ENCODE assay signal across 13 cellular contexts in the genomic region with DNA sequence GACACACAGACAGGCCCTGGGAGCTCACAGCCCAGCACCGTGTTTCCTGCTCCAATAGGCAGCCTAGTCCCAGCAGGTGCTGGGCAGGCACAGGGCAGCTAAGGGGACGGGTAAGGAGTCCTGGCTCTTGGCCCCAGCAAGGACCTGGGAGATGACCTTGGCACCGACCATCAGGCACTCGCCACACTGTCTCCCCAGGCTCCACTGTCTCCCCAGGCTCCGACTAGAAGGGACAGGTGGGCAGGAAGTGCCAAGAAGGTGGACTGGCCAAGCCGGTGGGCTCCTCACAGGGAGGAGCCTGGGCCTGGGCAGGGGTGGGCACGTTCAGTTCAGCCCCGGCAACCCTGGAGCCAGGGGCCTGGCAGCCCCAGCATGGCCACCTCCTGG.
DNase-seq lines count a peak whose midpoint lies in the region; ATAC-seq and TF ChIP-seq lines count a peak whose summit lies in the region.
"Had no signal": no experiment of that assay in that cellular context is flagged by ENCODE, and none has a peak within 500 bp of the region (broad histone marks: within the 10 kb centered on the region; RNA-seq: fewer than 3 reads in every experiment).

No MANE protein-coding gene starts in this region.

- POLR2A ChIA-PET in activated naive CD8-positive, alpha-beta T cell treated with anti-CD3 and anti-CD28 coated beads, Interleukin-2, amount 10 ng/mL, durations not matched to agents 7 days and 5 days (lab: Charles Lee) = no interaction called here
- POLR2A ChIA-PET in activated B cell treated with CpG ODN at 0.5 μM for 24 hours (lab: Charles Lee) = interaction anchor here (0.8 kb wide), 1 partner anchor 471 kb away, joined by 3 read pairs; a partner anchor contains a TSS

- peaks cover 2% of the 10 kb centered on the region for H3K27me3 Mint-ChIP-seq in activated naive CD8-positive, alpha-beta T cell treated with anti-CD3 and anti-CD28 coated beads, Interleukin-2, amount 10 ng/mL, durations not matched to agents 7 days and 5 days
- H3K27me3 Mint-ChIP-seq in activated naive CD8-positive, alpha-beta T cell treated with anti-CD3 and anti-CD28 coated beads for 36 hours = no peaks in the 10 kb centered on the region
- peaks cover 14% of the 10 kb centered on the region for H3K27me3 Mint-ChIP-seq in activated B cell treated with CpG ODN at 0.5 μM for 24 hours
- peaks cover 9% of the 10 kb centered on the region for H3K27me3 Mint-ChIP-seq in stimulated activated naive CD8-positive, alpha-beta T cell treated with anti-CD3 and anti-CD28 coated beads, Interleukin-15, amount 100 ng/mL, for 72 hours

- no peak overlapping the region for H3K4me3 ChIP-seq in lower lobe of right lung
- H3K4me3 ChIP-seq: prostate gland, uterus had no signal

- H3K4me3 Mint-ChIP-seq in activated naive CD8-positive, alpha-beta T cell treated with anti-CD3 and anti-CD28 coated beads, Interleukin-2, amount 10 ng/mL, durations not matched to agents 7 days and 5 days = no peak overlapping the region
- H3K4me3 Mint-ChIP-seq in activated naive CD8-positive, alpha-beta T cell treated with anti-CD3 and anti-CD28 coated beads for 36 hours = no peak overlapping the region
- no peak overlapping the region for H3K4me3 Mint-ChIP-seq in activated B cell treated with CpG ODN at 0.5 μM for 24 hours
- no peak overlapping the region for H3K4me3 Mint-ChIP-seq in stimulated activated naive CD8-positive, alpha-beta T cell treated with anti-CD3 and anti-CD28 coated beads, Interleukin-15, amount 100 ng/mL, for 72 hours
- H3K4me3 Mint-ChIP-seq: activated CD4-positive, alpha-beta memory T cell treated with anti-CD3 and anti-CD28 coated beads for 36 hours; activated naive CD4-positive, alpha-beta T cell treated with anti-CD3 and anti-CD28 coated beads, Interleukin-2, amount 10 ng/mL, durations not matched to agents 7 days and 5 days had no signal

- peaks cover 7% of the 10 kb centered on the region for H3K27me3 ChIP-seq in lower lobe of right lung (ENCODE audit: low read depth)
- H3K27me3 ChIP-seq: uterus had no signal

- DNase-seq in activated naive CD8-positive, alpha-beta T cell treated with anti-CD3 and anti-CD28 coated beads, Interleukin-2, amount 10 ng/mL, durations not matched to agents 7 days and 5 days = no peak
- no peak for DNase-seq in activated naive CD8-positive, alpha-beta T cell treated with anti-CD3 and anti-CD28 coated beads for 36 hours
- DNase-seq in activated B cell treated with CpG ODN at 0.5 μM for 24 hours = no peak
- DNase-seq in lower lobe of right lung = no peak
- no peak for DNase-seq in stimulated activated naive CD8-positive, alpha-beta T cell treated with anti-CD3 and anti-CD28 coated beads, Interleukin-15, amount 100 ng/mL, for 72 hours
- DNase-seq in NOMO-1 treated with dmso at 0.1 percent for 144 hours (lab: John Stamatoyannopoulos, UW; ENCODE audit: unreplicated experiment) = no peak
- no peak for DNase-seq in HT-29 (ENCODE audit: low spot score)
- no peak for DNase-seq in NCI-H226
- DNase-seq: NCI-H2081 treated with DMSO at 0.1 percent for 48 hours had no signal

- no peaks in the 10 kb centered on the region for H3K9me3 ChIP-seq in lower lobe of right lung
- H3K9me3 ChIP-seq: prostate gland, uterus had no signal

- H3K4me1 ChIP-seq in lower lobe of right lung = peaks cover 19% of the 10 kb centered on the region
- H3K4me1 ChIP-seq: prostate gland, uterus had no signal

- CTCF ChIA-PET in activated B cell treated with CpG ODN at 0.5 μM for 24 hours (lab: Charles Lee) = interaction anchor here (0.6 to 1.8 kb wide), 21 partner anchors 9 to 570 kb away, joined by 3 to 8 read pairs (median 3); no protein-coding TSS in a partner anchor

- H3K36me3 Mint-ChIP-seq in activated naive CD8-positive, alpha-beta T cell treated with anti-CD3 and anti-CD28 coated beads, Interleukin-2, amount 10 ng/mL, durations not matched to agents 7 days and 5 days = no peaks in the 10 kb centered on the region
- no peaks in the 10 kb centered on the region for H3K36me3 Mint-ChIP-seq in activated naive CD8-positive, alpha-beta T cell treated with anti-CD3 and anti-CD28 coated beads for 36 hours
- no peaks in the 10 kb centered on the region for H3K36me3 Mint-ChIP-seq in activated B cell treated with CpG ODN at 0.5 μM for 24 hours (ENCODE audit: low read depth)
- H3K36me3 Mint-ChIP-seq: activated CD4-positive, alpha-beta memory T cell treated with anti-CD3 and anti-CD28 coated beads for 36 hours; activated naive CD4-positive, alpha-beta T cell treated with anti-CD3 and anti-CD28 coated beads, Interleukin-2, amount 10 ng/mL, durations not matched to agents 7 days and 5 days had no signal

- no peaks in the 10 kb centered on the region for H3K9me3 Mint-ChIP-seq in activated naive CD8-positive, alpha-beta T cell treated with anti-CD3 and anti-CD28 coated beads, Interleukin-2, amount 10 ng/mL, durations not matched to agents 7 days and 5 days
- no peaks in the 10 kb centered on the region for H3K9me3 Mint-ChIP-seq in activated naive CD8-positive, alpha-beta T cell treated with anti-CD3 and anti-CD28 coated beads for 36 hours
- no peaks in the 10 kb centered on the region for H3K9me3 Mint-ChIP-seq in activated B cell treated with CpG ODN at 0.5 μM for 24 hours
- no peaks in the 10 kb centered on the region for H3K9me3 Mint-ChIP-seq in stimulated activated naive CD8-positive, alpha-beta T cell treated with anti-CD3 and anti-CD28 coated beads, Interleukin-15, amount 100 ng/mL, for 72 hours
- H3K9me3 Mint-ChIP-seq: activated CD4-positive, alpha-beta memory T cell treated with anti-CD3 and anti-CD28 coated beads for 36 hours; activated naive CD4-positive, alpha-beta T cell treated with anti-CD3 and anti-CD28 coated beads, Interleukin-2, amount 10 ng/mL, durations not matched to agents 7 days and 5 days had no signal

- H3K27ac Mint-ChIP-seq in activated naive CD8-positive, alpha-beta T cell treated with anti-CD3 and anti-CD28 coated beads, Interleukin-2, amount 10 ng/mL, durations not matched to agents 7 days and 5 days = no peak overlapping the region
- H3K27ac Mint-ChIP-seq in activated naive CD8-positive, alpha-beta T cell treated with anti-CD3 and anti-CD28 coated beads for 36 hours = no peak overlapping the region
- H3K27ac Mint-ChIP-seq in activated B cell treated with CpG ODN at 0.5 μM for 24 hours = no peak overlapping the region
- H3K27ac Mint-ChIP-seq in stimulated activated naive CD8-positive, alpha-beta T cell treated with anti-CD3 and anti-CD28 coated beads, Interleukin-15, amount 100 ng/mL, for 72 hours = no peak overlapping the region
- H3K27ac Mint-ChIP-seq: activated CD4-positive, alpha-beta memory T cell treated with anti-CD3 and anti-CD28 coated beads for 36 hours had no signal

- TF ChIP-seq CTCF in activated B cell treated with CpG ODN at 0.5 μM for 24 hours (IDR thresholded peaks at IDR 0.05) (no peak), lower lobe of right lung (IDR thresholded peaks at IDR 0.05) (no peak)

- peak; percentile 16 for ATAC-seq in activated naive CD8-positive, alpha-beta T cell treated with anti-CD3 and anti-CD28 coated beads, Interleukin-2, amount 10 ng/mL, durations not matched to agents 7 days and 5 days (ENCODE audit: low read depth)
- ATAC-seq in activated B cell treated with CpG ODN at 0.5 μM for 24 hours (ENCODE audit: low read depth) = peak; percentile 20
- ATAC-seq in lower lobe of right lung = peak; percentile 3 to 15
- peak; percentile 13 for ATAC-seq in stimulated activated naive CD8-positive, alpha-beta T cell treated with anti-CD3 and anti-CD28 coated beads, Interleukin-15, amount 100 ng/mL, for 72 hours

- H3K36me3 ChIP-seq in lower lobe of right lung = no peaks in the 10 kb centered on the region
- H3K36me3 ChIP-seq: prostate gland, uterus had no signal

- H3K4me1 Mint-ChIP-seq in activated naive CD8-positive, alpha-beta T cell treated with anti-CD3 and anti-CD28 coated beads, Interleukin-2, amount 10 ng/mL, durations not matched to agents 7 days and 5 days = no peaks in the 10 kb centered on the region
- no peaks in the 10 kb centered on the region for H3K4me1 Mint-ChIP-seq in activated naive CD8-positive, alpha-beta T cell treated with anti-CD3 and anti-CD28 coated beads for 36 hours
- H3K4me1 Mint-ChIP-seq in activated B cell treated with CpG ODN at 0.5 μM for 24 hours = no peaks in the 10 kb centered on the region
- H3K4me1 Mint-ChIP-seq in stimulated activated naive CD8-positive, alpha-beta T cell treated with anti-CD3 and anti-CD28 coated beads, Interleukin-15, amount 100 ng/mL, for 72 hours = no peaks in the 10 kb centered on the region
- H3K4me1 Mint-ChIP-seq: activated naive CD4-positive, alpha-beta T cell treated with anti-CD3 and anti-CD28 coated beads, Interleukin-2, amount 10 ng/mL, durations not matched to agents 7 days and 5 days had no signal

- no peak overlapping the region for H3K27ac ChIP-seq in lower lobe of right lung
- H3K27ac ChIP-seq: prostate gland, uterus had no signal

- intact Hi-C loops in activated B cell treated with CpG ODN at 0.5 μM for 24 hours (cut with micrococcal nuclease) (loop anchor here (1.0 kb wide), 4 partner anchors 71 to 427 kb away; no protein-coding TSS in a partner anchor), lower lobe of right lung (cut with DNase I) (no loop called here)
